In genomic region chr7:77464589-77464988, GRCh38 we compare ENCODE assay signal across 17 cellular contexts.
DNase-seq lines count a peak whose midpoint lies in the region; ATAC-seq and TF ChIP-seq lines count a peak whose summit lies in the region.
"Had no signal": no experiment of that assay in that cellular context is flagged by ENCODE, and none has a peak within 500 bp of the region (broad histone marks: within the 10 kb centered on the region; RNA-seq: fewer than 3 reads in every experiment).

No MANE protein-coding gene starts in this region.

- no peaks in the 10 kb centered on the region for H3K9me2 ChIP-seq in MM.1S (replicated peaks; ENCODE audit: insufficient read depth, low read length)

- peaks cover 4% of the 10 kb centered on the region for H3K9me3 Mint-ChIP-seq in stimulated activated naive CD8-positive, alpha-beta T cell treated with anti-CD3 and anti-CD28 coated beads, Interleukin-15, Interleukin-2, amounts not matched to agents 100 ng/mL and 50 ng/mL, for 24 hours

- no peak for DNase-seq in activated CD4-positive, CD25-positive, alpha-beta regulatory T cell (lab: John Stamatoyannopoulos, UW)
- DNase-seq in MV-4-11 (lab: John Stamatoyannopoulos, UW) (no peak), T-helper 9 cell (no peak), MM.1S (no peak)
- DNase-seq: 8988T; activated gamma-delta T cell treated with Interleukin-2 at 50 U/mL for 16 hours; CD4-positive, CD25-positive, alpha-beta regulatory T cell; H9; nucleus accumbens; PC-3; spleen; T-helper 1 cell had no signal

- H3K9me3 ChIP-seq in MM.1S (replicated peaks; ENCODE audit: insufficient read depth, low read length) = no peaks in the 10 kb centered on the region
- H3K9me3 ChIP-seq: gastroesophageal sphincter, spleen had no signal

- H2AFZ ChIP-seq in MM.1S (ENCODE audit: low read length) = no peak overlapping the region

- peak; percentile 28 for ATAC-seq in activated CD4-positive, CD25-positive, alpha-beta regulatory T cell treated with anti-CD3 and anti-CD28 coated beads, Interleukin-2, amount 50 U/mL, for 24 hours
- ATAC-seq in GM21723 (IDR thresholded peaks at IDR 0.05; ENCODE audit: unreplicated experiment) (peak; percentile 57), HG03432 (IDR thresholded peaks at IDR 0.05; ENCODE audit: unreplicated experiment) (peak; percentile 74)
- ATAC-seq: gastroesophageal sphincter, PC-3 had no signal

- no peak for TF ChIP-seq CTCF in MM.1S (IDR thresholded peaks at IDR 0.05; ENCODE audit: low read length)

- H3K4me2 ChIP-seq in MM.1S (ENCODE audit: low read depth, low read length) = no peak overlapping the region

- peaks cover 18% of the 10 kb centered on the region for H3K4me1 Mint-ChIP-seq in stimulated activated naive CD8-positive, alpha-beta T cell treated with anti-CD3 and anti-CD28 coated beads, Interleukin-15, Interleukin-2, amounts not matched to agents 100 ng/mL and 50 ng/mL, for 24 hours (ENCODE audit: low read depth)
- H3K4me1 Mint-ChIP-seq: H9 had no signal

- no peak overlapping the region for H3K4me3 ChIP-seq in MM.1S (ENCODE audit: low read length)
- H3K4me3 ChIP-seq: gastroesophageal sphincter, spleen had no signal

- no peaks in the 10 kb centered on the region for H3F3A ChIP-seq in MM.1S (ENCODE audit: insufficient read depth, low read length)

- H3K27ac ChIP-seq in MM.1S (ENCODE audit: low read length) = no peak overlapping the region
- H3K27ac ChIP-seq: gastroesophageal sphincter had no signal

- no peaks in the 10 kb centered on the region for H3K36me3 ChIP-seq in MM.1S (replicated peaks; ENCODE audit: insufficient read depth, low read length)
- H3K36me3 ChIP-seq: gastroesophageal sphincter, spleen had no signal

- H3K4me3 Mint-ChIP-seq in stimulated activated naive CD8-positive, alpha-beta T cell treated with anti-CD3 and anti-CD28 coated beads, Interleukin-15, Interleukin-2, amounts not matched to agents 100 ng/mL and 50 ng/mL, for 24 hours = no peak overlapping the region
- H3K4me3 Mint-ChIP-seq: CD4-positive, CD25-positive, alpha-beta regulatory T cell; H9 had no signal

- H4K20me1 ChIP-seq in MM.1S (ENCODE audit: insufficient read depth, low read length) = no peaks in the 10 kb centered on the region

- peaks cover 4% of the 10 kb centered on the region; the same call in 1 of the 2 replicates for H3K4me1 ChIP-seq in MM.1S (ENCODE audit: low read length)
- H3K4me1 ChIP-seq: gastroesophageal sphincter had no signal

- no peaks in the 10 kb centered on the region for H3K27me3 Mint-ChIP-seq in stimulated activated naive CD8-positive, alpha-beta T cell treated with anti-CD3 and anti-CD28 coated beads, Interleukin-15, Interleukin-2, amounts not matched to agents 100 ng/mL and 50 ng/mL, for 24 hours

- H3K36me3 Mint-ChIP-seq in stimulated activated naive CD8-positive, alpha-beta T cell treated with anti-CD3 and anti-CD28 coated beads, Interleukin-15, Interleukin-2, amounts not matched to agents 100 ng/mL and 50 ng/mL, for 24 hours (ENCODE audit: low read depth) = no peaks in the 10 kb centered on the region
- H3K36me3 Mint-ChIP-seq: CD4-positive, CD25-positive, alpha-beta regulatory T cell had no signal

- H3K27me3 ChIP-seq in MM.1S (replicated peaks; ENCODE audit: insufficient read depth, low read length) = no peaks in the 10 kb centered on the region
- H3K27me3 ChIP-seq: gastroesophageal sphincter, spleen had no signal

- H3K79me2 ChIP-seq in MM.1S (ENCODE audit: low read length) = no peaks in the 10 kb centered on the region

- no peak overlapping the region for H3K9ac ChIP-seq in MM.1S (ENCODE audit: low read length)

- H3K27ac Mint-ChIP-seq in stimulated activated naive CD8-positive, alpha-beta T cell treated with anti-CD3 and anti-CD28 coated beads, Interleukin-15, Interleukin-2, amounts not matched to agents 100 ng/mL and 50 ng/mL, for 24 hours = peak overlapping the region; percentile 29
- H3K27ac Mint-ChIP-seq: H9 had no signal
